ENCODE assay signal across 22 cellular contexts in the genomic region with DNA sequence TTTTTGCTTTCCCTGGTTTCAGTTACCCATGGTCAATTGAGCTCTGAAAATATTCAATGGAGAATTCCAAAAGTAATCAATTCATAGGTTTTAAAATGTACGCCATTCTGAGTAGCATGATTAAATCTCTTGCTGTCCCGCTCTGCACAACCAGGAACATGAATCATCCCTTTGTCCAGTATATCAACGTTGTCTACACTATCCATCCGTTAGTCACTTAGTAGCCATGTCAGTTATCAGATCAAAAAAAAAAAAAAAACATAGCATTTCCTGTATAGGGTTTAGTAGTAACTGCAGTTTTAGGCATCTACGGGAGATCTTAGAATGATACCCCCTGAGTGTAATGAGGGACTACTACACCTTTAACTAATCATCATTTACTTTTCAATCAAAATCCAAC. TPM values are rescaled to one million over a fixed set of nuclear protein-coding genes. Genes with fewer than 3 reads are reported as not detected.
DNase-seq lines count a peak whose midpoint lies in the region; ATAC-seq, FAIRE-seq and TF ChIP-seq lines count a peak whose summit lies in the region.
"Had no signal": no experiment of that assay in that cellular context is flagged by ENCODE, and none has a peak within 500 bp of the region (broad histone marks: within the 10 kb centered on the region; RNA-seq: fewer than 3 reads in every experiment).

No MANE protein-coding gene starts in this region.

- H3K4me1 ChIP-seq in SK-N-SH (ENCODE audit: control insufficient read depth in 1 of 2, insufficient read depth in 2 of 2, low read depth in 1 of 2, low read length in 1 of 2) (peaks cover 0 to 9% of the 10 kb centered on the region in 2 experiments; a peak in 1 of 4 replicates), osteoblast (ENCODE audit: insufficient read depth, low read length) (peaks cover 17% of the 10 kb centered on the region), transverse colon (peaks cover 0 to 21% (median 0%) of the 10 kb centered on the region in 4 donors), upper lobe of right lung (peaks cover 16% of the 10 kb centered on the region)

- no peak for TF ChIP-seq RAD21 in SK-N-SH (IDR thresholded peaks at IDR 0.05; ENCODE audit: low read length)

- POLR2A ChIA-PET in SK-N-SH (lab: Yijun Ruan, JAX): no interaction called here

- H3K79me2 ChIP-seq in SK-N-SH (ENCODE audit: insufficient read depth): peaks cover 21% of the 10 kb centered on the region
- H3K79me2 ChIP-seq in osteoblast (ENCODE audit: insufficient read depth, low read length): peaks cover 7% of the 10 kb centered on the region

- no peak overlapping the region for H3K9ac ChIP-seq in SK-N-SH

- H3K27ac ChIP-seq in SK-N-SH (ENCODE audit: low read depth in 2 of 2, low read length in 1 of 2): peak overlapping the region in 1 of 2 experiments; percentile 46; a peak in 2 of 4 replicates
- H3K27ac ChIP-seq in osteoblast (ENCODE audit: low read depth, low read length): no peak overlapping the region
- no peak overlapping the region for H3K27ac ChIP-seq in transverse colon
- no peak overlapping the region for H3K27ac ChIP-seq in upper lobe of right lung
- H3K27ac ChIP-seq: 22Rv1, SJCRH30, spleen had no signal

- H3K27me3 ChIP-seq in SK-N-SH (ENCODE audit: insufficient read depth) (no peaks in the 10 kb centered on the region), bronchial epithelial cell (ENCODE audit: control insufficient read depth, insufficient read depth, low read length) (no peaks in the 10 kb centered on the region), osteoblast (ENCODE audit: insufficient read depth, low read length) (no peaks in the 10 kb centered on the region), transverse colon (no peaks in the 10 kb centered on the region), upper lobe of right lung (no peaks in the 10 kb centered on the region)
- H3K27me3 ChIP-seq: SJCRH30, spleen had no signal

- peaks cover 20% of the 10 kb centered on the region for H3F3A ChIP-seq in SK-N-SH (replicated peaks; ENCODE audit: insufficient read depth)

- no peak overlapping the region for H2AFZ ChIP-seq in SK-N-SH (ENCODE audit: low read depth)
- H2AFZ ChIP-seq in osteoblast (ENCODE audit: low read length): no peak overlapping the region

- H3K9me2 ChIP-seq in SK-N-SH: no peaks in the 10 kb centered on the region

- no peak overlapping the region for H3K4me3 ChIP-seq in SK-N-SH (ENCODE audit: low read depth in 2 of 2, low read length in 1 of 2)
- no peak overlapping the region for H3K4me3 ChIP-seq in bronchial epithelial cell (ENCODE audit: low read depth, low read length)
- no peak overlapping the region for H3K4me3 ChIP-seq in osteoblast (ENCODE audit: insufficient read depth, low read length)
- no peak overlapping the region for H3K4me3 ChIP-seq in transverse colon
- no peak overlapping the region for H3K4me3 ChIP-seq in upper lobe of right lung
- H3K4me3 ChIP-seq: SJCRH30, spleen had no signal

- DNase-seq in SK-N-SH (no peak), RPMI7951 (ENCODE audit: low read depth) (peak; percentile 32), bronchial epithelial cell (ENCODE audit: low read depth) (peak; percentile 56), osteoblast (ENCODE audit: insufficient read length, low spot score, missing footprints) (peak; percentile 58), transverse colon (no peak), upper lobe of right lung (no peak), ureter (ENCODE audit: low spot score) (no peak)
- DNase-seq: left cardiac atrium; MV-4-11; naive thymus-derived CD8-positive, alpha-beta T cell; NCI-H1694 treated with DMSO at 0.1 percent for 48 hours; NCI-H2171 treated with DMSO at 0.1 percent for 48 hours; SJCRH30; spleen; stimulated activated CD4-positive, alpha-beta T cell treated with anti-CD3 and anti-CD28 coated beads, Interleukin-4, amount 100 ng/mL, for 1 hour; stimulated activated naive CD8-positive, alpha-beta T cell treated with anti-CD3 and anti-CD28 coated beads, Interleukin-15, Interleukin-2, amounts not matched to agents 100 U/mL and 50 U/mL, for 24 hours had no signal

- H4K20me1 ChIP-seq in SK-N-SH (ENCODE audit: insufficient read depth) (peaks cover 9% of the 10 kb centered on the region), osteoblast (ENCODE audit: insufficient read depth, low read length) (peaks cover 4% of the 10 kb centered on the region)

- TF ChIP-seq CTCF in SK-N-SH (IDR thresholded peaks at IDR 0.05): no peak
- no peak for TF ChIP-seq CTCF in bronchial epithelial cell (IDR thresholded peaks at IDR 0.05; ENCODE audit: insufficient read depth, low read length, severe bottlenecking)
- TF ChIP-seq CTCF in osteoblast (IDR thresholded peaks at IDR 0.05; ENCODE audit: extremely low read depth, low read depth, low read length): no peak
- no peak for TF ChIP-seq CTCF in transverse colon (IDR thresholded peaks at IDR 0.05)
- TF ChIP-seq CTCF in upper lobe of right lung (IDR thresholded peaks at IDR 0.05): no peak

- H3K4me2 ChIP-seq in SK-N-SH: peak overlapping the region; percentile 14; the same call in 1 of the 2 replicates
- H3K4me2 ChIP-seq in osteoblast (ENCODE audit: insufficient read depth, low read length): peak overlapping the region; percentile 25

- TF ChIP-seq POLR2A in transverse colon (IDR thresholded peaks at IDR 0.05): no peak

- peak in 1 of 2 experiments; percentile 46; a peak in 1 of 4 replicates for TF ChIP-seq EP300 in SK-N-SH (IDR thresholded peaks at IDR 0.05; ENCODE audit: borderline replicate concordance in 1 of 2, low read depth in 1 of 2, low read length in 1 of 2)
- TF ChIP-seq EP300 in transverse colon (IDR thresholded peaks at IDR 0.05; ENCODE audit: low read depth): no peak

- H3K36me3 ChIP-seq in SK-N-SH (replicated peaks in 1 of 2; ENCODE audit: control insufficient read depth in 1 of 2, insufficient read depth in 2 of 2, low read length in 1 of 2): peaks cover 3 to 16% of the 10 kb centered on the region in 2 experiments
- no peaks in the 10 kb centered on the region for H3K36me3 ChIP-seq in bronchial epithelial cell (ENCODE audit: control insufficient read depth, insufficient read depth, low read length)
- no peaks in the 10 kb centered on the region for H3K36me3 ChIP-seq in osteoblast (ENCODE audit: insufficient read depth, low read length)
- H3K36me3 ChIP-seq in transverse colon: no peaks in the 10 kb centered on the region
- peaks cover 4% of the 10 kb centered on the region for H3K36me3 ChIP-seq in upper lobe of right lung

- no peak for ATAC-seq in SK-N-SH treated with all-trans-retinoic acid at 6 μM for 48 hours
- ATAC-seq in upper lobe of right lung: no peak
- ATAC-seq: activated naive CD4-positive, alpha-beta T cell treated with anti-CD3 and anti-CD28 coated beads, Interleukin-2, amount 50 U/mL, for 72 hours; activated T-helper 17 cell treated with anti-CD3 and anti-CD28 coated beads, Interleukin-2, amount 50 U/mL, for 72 hours; left cardiac atrium; naive thymus-derived CD8-positive, alpha-beta T cell; stimulated activated naive CD8-positive, alpha-beta T cell treated with anti-CD3 and anti-CD28 coated beads, Interleukin-15, Interleukin-2, amounts not matched to agents 100 U/mL and 50 U/mL, for 24 hours; WTC11 had no signal

- intact Hi-C loops in transverse colon (cut with DNase I; ENCODE audit: low total_unique reads) (no loop called here), upper lobe of right lung (cut with DNase I) (no loop called here)

- CTCF ChIA-PET in SK-N-SH (lab: Yijun Ruan, JAX): interaction anchor here (0.9 to 1.1 kb wide), 2 partner anchors 32 to 203 kb away, joined by 3 to 4 read pairs; a partner anchor contains a TSS

- 47% methylated on average over 5 of the region's 5 CpGs for WGBS in SK-N-SH (ENCODE audit: low lambda C conversion rate)
- WGBS in transverse colon (ENCODE audit: low coverage in 1 of 2), 2 donors: 68 to 96% methylated on average over 5 of the region's 5 CpGs

- no peak for FAIRE-seq in bronchial epithelial cell (lab: Jason Lieb, UNC)
- FAIRE-seq: H1 had no signal

- in situ Hi-C loops in transverse colon (cut with MboI; ENCODE audit: low pct_ligation_motif_present in 1 of 4, low pct_unique_long_range_greater_than_20kb in 1 of 4, low sequenced_read_pairs in 3 of 4): loop anchor here in 1 of 4 donors (25.0 kb wide), 1 partner anchor 192 kb away; a partner anchor contains a TSS

- no peaks in the 10 kb centered on the region for H3K9me3 ChIP-seq in SK-N-SH
- H3K9me3 ChIP-seq in osteoblast (ENCODE audit: low read depth, low read length): no peaks in the 10 kb centered on the region
- no peaks in the 10 kb centered on the region for H3K9me3 ChIP-seq in transverse colon
- no peaks in the 10 kb centered on the region for H3K9me3 ChIP-seq in upper lobe of right lung
- H3K9me3 ChIP-seq: SJCRH30, spleen had no signal

TF ChIP-seq in SK-N-SH, 30 proteins besides CTCF, POLR2A, EP300 and RAD21 (continues in another document):
- no peak for TF ChIP-seq MEF2A (IDR thresholded peaks at IDR 0.05; ENCODE audit: borderline replicate concordance, low read depth)
- TF ChIP-seq FOSL2 (IDR thresholded peaks at IDR 0.05; ENCODE audit: borderline replicate concordance, low read depth): peak; percentile 62; the same call in 1 of the 2 replicates
- peak; percentile 11; the same call in 1 of the 2 replicates for TF ChIP-seq NFIC (IDR thresholded peaks at IDR 0.05; ENCODE audit: borderline replicate concordance)
- TF ChIP-seq SMC3 (IDR thresholded peaks at IDR 0.05; ENCODE audit: low read depth, low read length): no peak
- peak; percentile 57; the same call in 1 of the 2 replicates for TF ChIP-seq JUND (IDR thresholded peaks at IDR 0.05)
- no peak for TF ChIP-seq NRF1 (IDR thresholded peaks at IDR 0.05; ENCODE audit: low read depth, low read length)
- no peak for TF ChIP-seq EZH2phosphoT487 (IDR thresholded peaks at IDR 0.05; ENCODE audit: borderline replicate concordance, low read depth)

TF ChIP-seq in SK-N-SH treated with all-trans-retinoic acid at 6 μM for 48 hours, 23 proteins besides CTCF, POLR2A, EP300 and RAD21:
- TF ChIP-seq RARB (CRISPR knock-in tag; IDR thresholded peaks at IDR 0.05): no peak
- TF ChIP-seq OSR1 (CRISPR knock-in tag; IDR thresholded peaks at IDR 0.05): no peak
- TF ChIP-seq ZFP3 (CRISPR knock-in tag; IDR thresholded peaks at IDR 0.05): no peak
- no peak for TF ChIP-seq ZFP30 (CRISPR knock-in tag; IDR thresholded peaks at IDR 0.05)
- TF ChIP-seq BACH2 (CRISPR knock-in tag; IDR thresholded peaks at IDR 0.05; ENCODE audit: borderline replicate concordance): no peak
- TF ChIP-seq ZNF70 (CRISPR knock-in tag; IDR thresholded peaks at IDR 0.05): no peak
TF ChIP-seq in SK-N-SH treated with all-trans-retinoic acid at 6 μM for 48 hours: peak in this region for 0.

RNA-seq across cellular contexts. Expression of a gene that starts 15.1 kb away (rescaled TPM):
- polyA plus RNA-seq in SK-N-SH (2012; rRNA removed): 108 and 141 TPM in 2 replicates
- 132 and 140 TPM in 2 replicates for polyA plus RNA-seq in SK-N-SH (2012; cell fraction: cytosol; rRNA removed)
- 43.3 and 103 TPM in 2 replicates for polyA plus RNA-seq in SK-N-SH (2012; cell fraction: nucleus; rRNA removed)
- total RNA-seq in RPMI7951 (2014; rRNA removed; shearing (Covaris generic)): 118 and 142 TPM in 2 replicates
- total RNA-seq in bronchial epithelial cell: 112 and 118 TPM in 2 replicates
- 237 and 294 TPM in 2 replicates for total RNA-seq in osteoblast
- 10 to 100 TPM; 44.6 to 93.8 (median 66.0) TPM for total RNA-seq in transverse colon
- total RNA-seq in upper lobe of right lung: 138 TPM
- total RNA-seq in ureter: 82.3 TPM

Comparison
In these comparisons a context has a peak if more than half of its experiments do, and no peak if none do; other contexts are left out.
1. DNase-seq: peak in RPMI7951 (single experiment), bronchial epithelial cell (single experiment) and osteoblast (single experiment); none in SK-N-SH (single experiment), transverse colon (single experiment), upper lobe of right lung (single experiment) and ureter (single experiment).